Comparison of ENCODE assay signal across 13 cellular contexts in the genomic region with DNA sequence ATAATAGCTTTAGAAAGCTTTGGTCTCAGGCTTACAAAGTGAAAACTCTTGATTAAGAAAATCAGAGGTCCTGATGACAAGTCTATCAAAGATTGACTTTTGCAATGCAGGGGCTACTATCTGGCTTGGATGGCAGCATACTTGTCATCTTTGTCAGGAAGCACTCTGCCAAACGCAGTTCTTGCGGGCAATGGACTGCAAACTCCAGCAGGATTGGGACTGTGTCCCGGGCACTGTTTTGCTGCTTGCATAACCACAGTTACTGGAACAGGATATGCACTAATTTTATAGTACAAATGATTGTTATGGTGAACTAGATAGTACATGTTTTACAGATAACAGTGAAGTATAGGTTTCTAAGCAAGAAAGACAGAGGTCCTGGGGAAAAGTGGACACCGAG.
"Had no signal": no experiment of that assay in that cellular context is flagged by ENCODE, and none has a peak within 500 bp of the region (broad histone marks: within the 10 kb centered on the region; RNA-seq: fewer than 3 reads in every experiment).

No MANE protein-coding gene starts in this region.

- ATAC-seq: effector memory CD8-positive, alpha-beta T cell; gastrocnemius medialis; left cardiac atrium; lower lobe of right lung; psoas muscle had no signal

- DNase-seq: cerebellar nuclear complex; effector memory CD8-positive, alpha-beta T cell; esophagus squamous epithelium; gastrocnemius medialis; immature natural killer cell; left cardiac atrium; left ventricle myocardium inferior; lower lobe of right lung; midbrain; naive B cell; psoas muscle; stimulated activated CD4-positive, alpha-beta T cell treated with anti-CD3 and anti-CD28 coated beads, Interleukin-2, amount 100 ng/mL, for 48 hours; stimulated activated naive CD4-positive, alpha-beta T cell treated with Interleukin-2 at 50 U/mL for 16 hours had no signal
